In genomic region chr18:9210996-9211395, GRCh38 we compare ENCODE assay signal across 19 cellular contexts.
DNase-seq lines count a peak whose midpoint lies in the region; FAIRE-seq and TF ChIP-seq lines count a peak whose summit lies in the region.
"Had no signal": no experiment of that assay in that cellular context is flagged by ENCODE, and none has a peak within 500 bp of the region (broad histone marks: within the 10 kb centered on the region; RNA-seq: fewer than 3 reads in every experiment).

No MANE protein-coding gene starts in this region.

- FAIRE-seq in H54 (lab: Jason Lieb, UNC): no peak
- FAIRE-seq: A549, H1, HepG2 had no signal

- in situ Hi-C loops in ACHN (cut with HindIII; ENCODE audit: low pct_ligation_motif_present, low pct_unique_long_range_greater_than_20kb, low sequenced_read_pairs): no loop called here

- TF ChIP-seq POLR2A in H54 (IDR thresholded peaks at IDR 0.05; ENCODE audit: low read depth, low read length): no peak

- DNase-seq in ACHN (peak; percentile 29), GM19238 (ENCODE audit: insufficient read length, low spot score) (peak; percentile 1), NOMO-1 (lab: John Stamatoyannopoulos, UW; ENCODE audit: unreplicated experiment in 2 of 2) (peak; percentile 38 to 66), dermis blood vessel endothelial cell (peak; percentile 28), H54 (ENCODE audit: insufficient read length, low spot score) (no peak), DMS79 treated with DMSO at 0.1 percent for 48 hours (lab: John Stamatoyannopoulos, UW) (no peak), NCI-H446 treated with DMSO at 0.1 percent for 48 hours (lab: John Stamatoyannopoulos, UW) (no peak)
- DNase-seq in activated CD4-positive, CD25-positive, alpha-beta regulatory T cell (lab: John Stamatoyannopoulos, UW): no peak
- DNase-seq: activated gamma-delta T cell treated with Interleukin-2 at 50 U/mL for 16 hours, DMS 273 treated with DMSO at 0.1 percent for 48 hours, head of caudate nucleus, NCI-H146, NCI-H82, ovary, T-helper 9 cell, testis had no signal

Comparison
In these comparisons a context has a peak if more than half of its experiments do, and no peak if none do; other contexts are left out.
1. DNase-seq: peak in ACHN (single experiment), GM19238 (single experiment), NOMO-1 (2 of 2) and dermis blood vessel endothelial cell (single experiment); none in H54 (single experiment), activated CD4-positive, CD25-positive, alpha-beta regulatory T cell (0 of 4), DMS79 treated with DMSO at 0.1 percent for 48 hours (single experiment) and NCI-H446 treated with DMSO at 0.1 percent for 48 hours (single experiment).